26 cellular contexts compared by ENCODE assay signal in genomic region chr7:158533386-158534133, GRCh38. TPM values are rescaled to one million over a fixed set of nuclear protein-coding genes. Genes with fewer than 3 reads are reported as not detected.
"Had no signal": no experiment of that assay in that cellular context is flagged by ENCODE, and none has a peak within 500 bp of the region (broad histone marks: within the 10 kb centered on the region; RNA-seq: fewer than 3 reads in every experiment).

No MANE protein-coding gene starts in this region.

- H3K4me1 ChIP-seq: adrenal gland, colonic mucosa, heart left ventricle had no signal

- H3K27ac ChIP-seq: adrenal gland, body of pancreas, cardiac muscle cell, colonic mucosa, heart left ventricle, hepatocyte had no signal

- DNase-seq: activated CD4-positive, alpha-beta memory T cell treated with anti-CD3 and anti-CD28 coated beads for 36 hours; activated CD4-positive, alpha-beta T cell treated with anti-CD3 and anti-CD28 coated beads for 36 hours; activated CD4-positive, alpha-beta T cell treated with anti-CD3 and anti-CD28 coated beads, Interleukin-2, amount 10 ng/mL, durations not matched to agents 24 days and 14 days; activated CD4-positive, CD25-positive, alpha-beta regulatory T cell; activated CD4-positive, CD25-positive, alpha-beta regulatory T cell treated with anti-CD3 and anti-CD28 coated beads, Interleukin-2, amount 50 U/mL, for 72 hours; activated effector memory CD4-positive, alpha-beta T cell treated with anti-CD3 and anti-CD28 coated beads, Interleukin-2, amount 50 U/mL, for 16 hours; activated naive CD4-positive, alpha-beta T cell treated with anti-CD3 and anti-CD28 coated beads for 36 hours; activated naive CD8-positive, alpha-beta T cell treated with anti-CD3 and anti-CD28 coated beads for 36 hours; activated naive CD8-positive, alpha-beta T cell treated with anti-CD3 and anti-CD28 coated beads, Interleukin-2, amount 50 U/mL, for 24 hours; activated T-cell treated with anti-CD3 and anti-CD28 coated beads, Interleukin-2, amount 50 U/mL, for 4 hours; adrenal gland; amygdala; aorta; body of pancreas; central memory CD4-positive, alpha-beta T cell; cerebellar nuclear complex; colonic mucosa; effector CD8-positive, alpha-beta T cell; foreskin fibroblast; T-helper 2 cell had no signal

- H3K9me3 ChIP-seq: adrenal gland, body of pancreas, colonic mucosa, heart left ventricle had no signal

- H3K4me2 ChIP-seq: hepatocyte had no signal

- H3K79me2 ChIP-seq: hepatocyte had no signal

- H3K36me3 ChIP-seq: adrenal gland, cardiac muscle cell, colonic mucosa, heart left ventricle had no signal

- H2AFZ ChIP-seq: hepatocyte had no signal

- H3K4me3 ChIP-seq: adrenal gland, body of pancreas, cardiac muscle cell, colonic mucosa, heart left ventricle, hepatocyte had no signal

- H3K27me3 ChIP-seq: adrenal gland, body of pancreas, cardiac muscle cell, colonic mucosa, hepatocyte had no signal

- ATAC-seq: activated CD4-positive, alpha-beta T cell treated with anti-CD3 and anti-CD28 coated beads for 36 hours; activated naive CD8-positive, alpha-beta T cell treated with anti-CD3 and anti-CD28 coated beads, Interleukin-2, amount 50 U/mL, for 24 hours; activated T-cell treated with anti-CD3 and anti-CD28 coated beads, Interleukin-2, amount 50 U/mL, for 4 hours; body of pancreas; esophagus mucosa; heart left ventricle had no signal

- FAIRE-seq: endometrium, frontal cortex had no signal

RNA-seq across cellular contexts. Expression of gene PTPRN2, which starts 54.1 kb away (rescaled TPM):
- total RNA-seq: cardiac muscle cell had no signal
